Comparison of ENCODE assay signal across 15 cellular contexts in genomic region chr4:103105558-103106356, GRCh38. TPM values are rescaled to one million over a fixed set of nuclear protein-coding genes. Genes with fewer than 3 reads are reported as not detected.
DNase-seq lines count a peak whose midpoint lies in the region; ATAC-seq and TF ChIP-seq lines count a peak whose summit lies in the region.
"Had no signal": no experiment of that assay in that cellular context is flagged by ENCODE, and none has a peak within 500 bp of the region (broad histone marks: within the 10 kb centered on the region; RNA-seq: fewer than 3 reads in every experiment).

No MANE protein-coding gene starts in this region.

- H3K36me3 Mint-ChIP-seq in activated T-helper 2 cell treated with anti-CD3 and anti-CD28 coated beads, Interferon-gamma antibody, Interleukin-2, Interleukin-4, amounts not matched to agents 10 μg/mL and 5 μg/mL and 100 μg/mL, durations not matched to agents 14 hours and 24 hours and 36 hours (ENCODE audit: low read depth): peaks cover 47% of the 10 kb centered on the region
- peaks cover 10% of the 10 kb centered on the region for H3K36me3 Mint-ChIP-seq in activated CD4-positive, alpha-beta T cell treated with anti-CD3 and anti-CD28 coated beads for 36 hours (ENCODE audit: low read depth)

- POLR2A ChIA-PET in activated CD4-positive, alpha-beta T cell treated with anti-CD3 and anti-CD28 coated beads for 36 hours (lab: Charles Lee): no interaction called here

- no peak for TF ChIP-seq CTCF in fibroblast of villous mesenchyme (IDR thresholded peaks at IDR 0.05; ENCODE audit: insufficient read depth, low read depth, low read length)
- TF ChIP-seq CTCF in body of pancreas (IDR thresholded peaks at IDR 0.05): no peak

- WGBS in body of pancreas, 2 donors: 93 to 96% methylated on average over 2 of the region's 2 CpGs

- peak overlapping the region; percentile 60 for H3K27ac Mint-ChIP-seq in activated T-helper 2 cell treated with anti-CD3 and anti-CD28 coated beads, Interferon-gamma antibody, Interleukin-2, Interleukin-4, amounts not matched to agents 10 μg/mL and 5 μg/mL and 100 μg/mL, durations not matched to agents 14 hours and 24 hours and 36 hours
- H3K27ac Mint-ChIP-seq in activated CD4-positive, alpha-beta T cell treated with anti-CD3 and anti-CD28 coated beads for 36 hours: no peak overlapping the region

- no peaks in the 10 kb centered on the region for H3K36me3 ChIP-seq in body of pancreas (replicated peaks in 1 of 2; ENCODE audit: insufficient read depth in 1 of 2, low read depth in 2 of 2)

- no peak overlapping the region for H3K27ac ChIP-seq in body of pancreas

- DNase-seq in EH (ENCODE audit: low read depth) (peak; percentile 32), HCEC 1CT (peak; percentile 20), fibroblast of villous mesenchyme (ENCODE audit: low read depth) (peak; percentile 3), body of pancreas (no peak), NCI-H226 (no peak)
- DNase-seq in activated T-helper 2 cell treated with anti-CD3 and anti-CD28 coated beads, Interferon-gamma antibody, Interleukin-2, Interleukin-4, amounts not matched to agents 10 μg/mL and 5 μg/mL and 100 μg/mL, durations not matched to agents 14 hours and 24 hours and 36 hours (ENCODE audit: low spot score): no peak
- DNase-seq in activated CD4-positive, alpha-beta T cell treated with anti-CD3 and anti-CD28 coated beads for 36 hours: no peak
- DNase-seq: AML-193, Caco-2, NCI-H1417 treated with DMSO at 0.1 percent for 48 hours, NCI-H2029, NCI-H2171 treated with DMSO at 0.1 percent for 48 hours, NCI-H524, SHP77 treated with DMSO at 0.1 percent for 48 hours had no signal

- H3K4me1 Mint-ChIP-seq in activated T-helper 2 cell treated with anti-CD3 and anti-CD28 coated beads, Interferon-gamma antibody, Interleukin-2, Interleukin-4, amounts not matched to agents 10 μg/mL and 5 μg/mL and 100 μg/mL, durations not matched to agents 14 hours and 24 hours and 36 hours (ENCODE audit: low read depth): peaks cover 8% of the 10 kb centered on the region
- peaks cover 3% of the 10 kb centered on the region for H3K4me1 Mint-ChIP-seq in activated CD4-positive, alpha-beta T cell treated with anti-CD3 and anti-CD28 coated beads for 36 hours

- ATAC-seq in activated CD4-positive, alpha-beta T cell treated with anti-CD3 and anti-CD28 coated beads for 36 hours: no peak
- ATAC-seq in body of pancreas (no peak), GM21423 (IDR thresholded peaks at IDR 0.05; ENCODE audit: unreplicated experiment) (no peak)

- H3K9me3 Mint-ChIP-seq in activated T-helper 2 cell treated with anti-CD3 and anti-CD28 coated beads, Interferon-gamma antibody, Interleukin-2, Interleukin-4, amounts not matched to agents 10 μg/mL and 5 μg/mL and 100 μg/mL, durations not matched to agents 14 hours and 24 hours and 36 hours: no peaks in the 10 kb centered on the region
- no peaks in the 10 kb centered on the region for H3K9me3 Mint-ChIP-seq in activated CD4-positive, alpha-beta T cell treated with anti-CD3 and anti-CD28 coated beads for 36 hours (ENCODE audit: low read depth)

- H3K4me3 Mint-ChIP-seq in activated T-helper 2 cell treated with anti-CD3 and anti-CD28 coated beads, Interferon-gamma antibody, Interleukin-2, Interleukin-4, amounts not matched to agents 10 μg/mL and 5 μg/mL and 100 μg/mL, durations not matched to agents 14 hours and 24 hours and 36 hours (ENCODE audit: low read depth): no peak overlapping the region
- H3K4me3 Mint-ChIP-seq in activated CD4-positive, alpha-beta T cell treated with anti-CD3 and anti-CD28 coated beads for 36 hours: no peak overlapping the region

- CTCF ChIA-PET in activated CD4-positive, alpha-beta T cell treated with anti-CD3 and anti-CD28 coated beads for 36 hours (lab: Charles Lee): no interaction called here

- H3K27me3 Mint-ChIP-seq in activated T-helper 2 cell treated with anti-CD3 and anti-CD28 coated beads, Interferon-gamma antibody, Interleukin-2, Interleukin-4, amounts not matched to agents 10 μg/mL and 5 μg/mL and 100 μg/mL, durations not matched to agents 14 hours and 24 hours and 36 hours (ENCODE audit: low read depth): no peaks in the 10 kb centered on the region
- H3K27me3 Mint-ChIP-seq in activated CD4-positive, alpha-beta T cell treated with anti-CD3 and anti-CD28 coated beads for 36 hours: no peaks in the 10 kb centered on the region

- H3K4me3 ChIP-seq in fibroblast of villous mesenchyme (ENCODE audit: low read depth, low read length) (no peak overlapping the region), body of pancreas (no peak overlapping the region)

- H3K4me1 ChIP-seq in body of pancreas: no peaks in the 10 kb centered on the region
- H3K4me1 ChIP-seq: Caco-2 had no signal

- no peaks in the 10 kb centered on the region for H3K9me3 ChIP-seq in body of pancreas
- H3K9me3 ChIP-seq: Caco-2 had no signal

- intact Hi-C loops in activated T-helper 2 cell treated with anti-CD3 and anti-CD28 coated beads, Interferon-gamma antibody, Interleukin-2, Interleukin-4, amounts not matched to agents 10 μg/mL and 5 μg/mL and 100 μg/mL, durations not matched to agents 14 hours and 24 hours and 36 hours (cut with micrococcal nuclease): no loop called here
- intact Hi-C loops in activated CD4-positive, alpha-beta T cell treated with anti-CD3 and anti-CD28 coated beads for 36 hours (cut with DNase I, micrococcal nuclease): loop anchor here in 1 of 2 experiments (10.0 kb wide), 1 partner anchor 829 kb away; no protein-coding TSS in a partner anchor
- intact Hi-C loops in body of pancreas (cut with DNase I): loop anchor here (10.0 kb wide), 1 partner anchor 651 kb away; no protein-coding TSS in a partner anchor

- no peak for TF ChIP-seq POLR2A in body of pancreas (IDR thresholded peaks at IDR 0.05)

- no peaks in the 10 kb centered on the region for H3K27me3 ChIP-seq in body of pancreas

RNA-seq across cellular contexts. Expression of gene BDH2, which starts 6.1 kb away (rescaled TPM):
- total RNA-seq in activated T-helper 2 cell treated with anti-CD3 and anti-CD28 coated beads, Interferon-gamma antibody, Interleukin-2, Interleukin-4, amounts not matched to agents 10 μg/mL and 5 μg/mL and 100 μg/mL, durations not matched to agents 14 hours and 24 hours and 36 hours: 16.0 and 16.3 TPM in 2 replicates
- total RNA-seq in fibroblast of villous mesenchyme (31.2 and 54.8 TPM in 2 replicates), body of pancreas (10 to 100 TPM; 25.4 to 40.2 TPM)
- total RNA-seq in activated CD4-positive, alpha-beta T cell treated with anti-CD3 and anti-CD28 coated beads for 36 hours: 10 to 100 TPM; 12.7 to 14.8 TPM

RNA-seq across cellular contexts. Expression of gene SLC9B2, which starts 29.2 kb away (rescaled TPM):
- total RNA-seq in activated T-helper 2 cell treated with anti-CD3 and anti-CD28 coated beads, Interferon-gamma antibody, Interleukin-2, Interleukin-4, amounts not matched to agents 10 μg/mL and 5 μg/mL and 100 μg/mL, durations not matched to agents 14 hours and 24 hours and 36 hours: 34.6 and 37.9 TPM in 2 replicates
- total RNA-seq in fibroblast of villous mesenchyme: 15.1 and 20.7 TPM in 2 replicates
- total RNA-seq in activated CD4-positive, alpha-beta T cell treated with anti-CD3 and anti-CD28 coated beads for 36 hours: 10 to 100 TPM; 30.6 to 31.2 TPM
- 10 to 100 TPM; 10.1 to 14.8 TPM for total RNA-seq in body of pancreas

Comparison
In these comparisons a context has a peak if more than half of its experiments do, and no peak if none do; other contexts are left out.
1. DNase-seq: peak in EH (single experiment), HCEC 1CT (single experiment) and fibroblast of villous mesenchyme (single experiment); none in activated T-helper 2 cell treated with anti-CD3 and anti-CD28 coated beads, Interferon-gamma antibody, Interleukin-2, Interleukin-4, amounts not matched to agents 10 μg/mL and 5 μg/mL and 100 μg/mL, durations not matched to agents 14 hours and 24 hours and 36 hours (single experiment), activated CD4-positive, alpha-beta T cell treated with anti-CD3 and anti-CD28 coated beads for 36 hours (single experiment), body of pancreas (0 of 4) and NCI-H226 (single experiment).